ENCODE assay signal across 8 cellular contexts in genomic region chr3:46866720-46867549, GRCh38. TPM values are rescaled to one million over a fixed set of nuclear protein-coding genes. Genes with fewer than 3 reads are reported as not detected.
DNase-seq lines count a peak whose midpoint lies in the region; ATAC-seq and TF ChIP-seq lines count a peak whose summit lies in the region.

No MANE protein-coding gene starts in this region.

- intact Hi-C loops in right lobe of liver (cut with DNase I): no loop called here

- TF ChIP-seq CTCF in LNCAP (IDR thresholded peaks at IDR 0.05) (peak; percentile 95), right lobe of liver (IDR thresholded peaks at IDR 0.05) (peak; percentile 77 to 86 (median 80))

- no peaks in the 10 kb centered on the region for H3K9me3 ChIP-seq in right lobe of liver

- H3K27me3 ChIP-seq in right lobe of liver: no peaks in the 10 kb centered on the region

- ATAC-seq in right lobe of liver (peak; percentile 47 to 66 (median 62)), HG03457 (IDR thresholded peaks at IDR 0.05; ENCODE audit: unreplicated experiment) (no peak), GM19351 (IDR thresholded peaks at IDR 0.05; ENCODE audit: unreplicated experiment) (no peak)

- H3K27ac ChIP-seq in right lobe of liver: peak overlapping the region in 2 of 3 donors; percentile 22 to 58

- H3K36me3 ChIP-seq in right lobe of liver: no peaks in the 10 kb centered on the region

- DNase-seq in ELF-1 (ENCODE audit: low read depth, low spot score): peak; percentile 75
- DNase-seq in activated CD4-positive, alpha-beta T cell treated with anti-CD3 and anti-CD28 coated beads for 48 hours: peak; percentile 88
- DNase-seq in cerebellum (ENCODE audit: low spot score): peak; percentile 79
- DNase-seq in right lobe of liver: peak; percentile 84 to 86 (median 85)
- peak; percentile 43 to 86 (median 79) for DNase-seq in stimulated activated CD4-positive, alpha-beta T cell treated with anti-CD3 and anti-CD28 coated beads, TNF-alpha, amount 100 ng/mL, for 48 hours (ENCODE audit: low read depth in 3 of 3)

- no peak overlapping the region for H3K4me3 ChIP-seq in right lobe of liver

- peaks cover 0 to 29% (median 17%) of the 10 kb centered on the region in 4 donors for H3K4me1 ChIP-seq in right lobe of liver

- no peak for TF ChIP-seq POLR2A in right lobe of liver (IDR thresholded peaks at IDR 0.05)

- 22% methylated on average over 4 of the region's 15 CpGs for WGBS in right lobe of liver (ENCODE audit: insufficient coverage, low coverage, low lambda C conversion rate, missing lambda C conversion rate)

RNA-seq across cellular contexts. Expression of gene MYL3, which starts 3.7 kb away (rescaled TPM):
- total RNA-seq in cerebellum (1.3 TPM), right lobe of liver (1 to 10 TPM in 3 of 6 experiments, under 1 TPM in 3; 0.37 to 2.0 (median 1.00) TPM)

RNA-seq across cellular contexts. Expression of gene PTH1R, which starts 10.6 kb away (rescaled TPM):
- total RNA-seq in cerebellum (4.4 TPM), right lobe of liver (10 to 100 TPM in 5 of 6 experiments, 1 to 10 TPM in 1; 6.1 to 32.5 (median 16.0) TPM)

Comparison
In these comparisons a context has a peak if more than half of its experiments do, and no peak if none do; other contexts are left out.
1. ATAC-seq: peak in right lobe of liver (4 of 4); none in HG03457 (single experiment) and GM19351 (single experiment).
2. Peak in every context shown above with its lines, with median percentiles within 50 percentile points of each other: DNase-seq.